In genomic region chr7:139297795-139298194, GRCh38 we compare ENCODE assay signal across 26 cellular contexts. TPM values are rescaled to one million over a fixed set of nuclear protein-coding genes. Genes with fewer than 3 reads are reported as not detected.
DNase-seq lines count a peak whose midpoint lies in the region; ATAC-seq, FAIRE-seq and TF ChIP-seq lines count a peak whose summit lies in the region.
"Had no signal": no experiment of that assay in that cellular context is flagged by ENCODE, and none has a peak within 500 bp of the region (broad histone marks: within the 10 kb centered on the region; RNA-seq: fewer than 3 reads in every experiment).

No MANE protein-coding gene starts in this region.

- peaks cover 79% of the 10 kb centered on the region for H3K4me1 ChIP-seq in HepG2 (ENCODE audit: insufficient read depth, low read length)
- peaks cover 0 to 43% (median 8%) of the 10 kb centered on the region in 4 donors for H3K4me1 ChIP-seq in right lobe of liver
- H3K4me1 ChIP-seq in endodermal cell (ENCODE audit: control insufficient read depth, insufficient read depth, low read length): peaks cover 6% of the 10 kb centered on the region
- H3K4me1 ChIP-seq in mucosa of rectum (ENCODE audit: control insufficient read depth in 2 of 2, insufficient read depth in 2 of 2, low read length in 2 of 2): peaks cover 10 to 24% of the 10 kb centered on the region in 2 donors
- H3K4me1 ChIP-seq in transverse colon: peaks cover 0 to 50% (median 26%) of the 10 kb centered on the region in 4 donors
- H3K4me1 ChIP-seq: right atrium auricular region, spleen had no signal

- H3K27ac Mint-ChIP-seq in endodermal cell: no peak overlapping the region
- no peak overlapping the region for H3K27ac Mint-ChIP-seq in natural killer cell
- H3K27ac Mint-ChIP-seq: activated CD4-positive, alpha-beta memory T cell treated with anti-CD3 and anti-CD28 coated beads, Interleukin-2, amount 10 ng/mL, durations not matched to agents 7 days and 5 days; activated naive CD8-positive, alpha-beta T cell treated with anti-CD3 and anti-CD28 coated beads for 36 hours; CD8-positive, alpha-beta memory T cell; memory B cell; type B pancreatic cell had no signal

- H3K9me3 ChIP-seq in HepG2 (ENCODE audit: low read length): no peaks in the 10 kb centered on the region
- H3K9me3 ChIP-seq in right lobe of liver: no peaks in the 10 kb centered on the region
- H3K9me3 ChIP-seq in endodermal cell (ENCODE audit: control insufficient read depth, low read length): no peaks in the 10 kb centered on the region
- H3K9me3 ChIP-seq in mucosa of rectum (ENCODE audit: control insufficient read depth in 2 of 2, low read length in 2 of 2): no peaks in the 10 kb centered on the region
- no peaks in the 10 kb centered on the region for H3K9me3 ChIP-seq in transverse colon
- H3K9me3 ChIP-seq: HAP-1, right atrium auricular region, spleen had no signal

- no peak overlapping the region for H2AFZ ChIP-seq in HepG2 (ENCODE audit: low read length)

- peak overlapping the region; percentile 24 for H3K27ac ChIP-seq in HepG2 (ENCODE audit: extremely low read length, insufficient read depth, low read length)
- no peak overlapping the region for H3K27ac ChIP-seq in right lobe of liver
- H3K27ac ChIP-seq in endodermal cell (ENCODE audit: low read depth, low read length): peak overlapping the region; percentile 18
- H3K27ac ChIP-seq in mucosa of rectum (ENCODE audit: low read depth in 2 of 2, low read length in 2 of 2): peak overlapping the region; percentile 61 to 67
- H3K27ac ChIP-seq in transverse colon: peak overlapping the region; percentile 45 to 74 (median 70)
- H3K27ac ChIP-seq: right atrium auricular region, RWPE1, spleen had no signal

- peak overlapping the region; percentile 47 for H3K4me2 ChIP-seq in HepG2 (ENCODE audit: low read depth, low read length)

- in situ Hi-C loops in HepG2 (cut with HindIII; ENCODE audit: extremely low pct_ligation_motif_present, low pct_unique_long_range_greater_than_20kb): no loop called here
- in situ Hi-C loops in transverse colon (cut with MboI; ENCODE audit: low pct_ligation_motif_present in 1 of 4, low pct_unique_long_range_greater_than_20kb in 1 of 4, low sequenced_read_pairs in 3 of 4): no loop called here

- POLR2A ChIA-PET in HepG2 (lab: Yijun Ruan, JAX): no interaction called here

- H3K4me1 Mint-ChIP-seq in endodermal cell: peaks cover 27% of the 10 kb centered on the region
- H3K4me1 Mint-ChIP-seq in natural killer cell: no peaks in the 10 kb centered on the region
- H3K4me1 Mint-ChIP-seq: activated CD4-positive, alpha-beta memory T cell treated with anti-CD3 and anti-CD28 coated beads, Interleukin-2, amount 10 ng/mL, durations not matched to agents 7 days and 5 days; activated naive CD8-positive, alpha-beta T cell treated with anti-CD3 and anti-CD28 coated beads for 36 hours; CD8-positive, alpha-beta memory T cell; memory B cell; naive B cell had no signal

- TF ChIP-seq CTCF in HepG2 (CRISPR knock-in tag; IDR thresholded peaks at IDR 0.05): no peak
- no peak for TF ChIP-seq CTCF in right lobe of liver (IDR thresholded peaks at IDR 0.05)
- no peak for TF ChIP-seq CTCF in endodermal cell (conservative IDR thresholded peaks at IDR 0.05)
- no peak for TF ChIP-seq CTCF in transverse colon (IDR thresholded peaks at IDR 0.05)
- no peak for TF ChIP-seq CTCF in natural killer cell (IDR thresholded peaks at IDR 0.05)

- CTCF ChIA-PET in HepG2 (lab: Yijun Ruan, JAX; ENCODE audit: low intra/inter-chr PET ratio, low total read pairs): no interaction called here

- H3K36me3 Mint-ChIP-seq in endodermal cell (ENCODE audit: low read depth): peaks cover 44% of the 10 kb centered on the region
- H3K36me3 Mint-ChIP-seq in natural killer cell: peaks cover 9% of the 10 kb centered on the region
- H3K36me3 Mint-ChIP-seq: activated naive CD8-positive, alpha-beta T cell treated with anti-CD3 and anti-CD28 coated beads for 36 hours had no signal

- no TSS peak for BruUV-seq in HepG2 (replicated peaks; lab: Mats Ljungman, UMichigan)

- no peak overlapping the region for H3K9ac ChIP-seq in HepG2 (ENCODE audit: insufficient read depth, low read depth, low read length)
- H3K9ac ChIP-seq in endodermal cell (ENCODE audit: extremely low read depth, low read length, poor library complexity, severe bottlenecking): no peak overlapping the region
- H3K9ac ChIP-seq in mucosa of rectum (ENCODE audit: low read depth in 1 of 2, low read length in 2 of 2): peak overlapping the region in 1 of 2 donors; percentile 36

- peaks cover 0 to 4% of the 10 kb centered on the region in 2 experiments; a peak in 1 of 5 replicates for H3K36me3 ChIP-seq in HepG2 (replicated peaks in 1 of 2; ENCODE audit: control insufficient read depth in 1 of 2, insufficient read depth in 2 of 2, low read length in 2 of 2)
- H3K36me3 ChIP-seq in right lobe of liver: no peaks in the 10 kb centered on the region
- peaks cover 68% of the 10 kb centered on the region for H3K36me3 ChIP-seq in endodermal cell (ENCODE audit: control insufficient read depth, insufficient read depth, low read length)
- H3K36me3 ChIP-seq in mucosa of rectum (ENCODE audit: control insufficient read depth in 2 of 2, insufficient read depth in 2 of 2, low read length in 2 of 2): peaks cover 0 to 17% of the 10 kb centered on the region in 2 donors
- peaks cover 0 to 13% (median 3%) of the 10 kb centered on the region in 4 donors for H3K36me3 ChIP-seq in transverse colon

- no peak overlapping the region for H3K4me3 Mint-ChIP-seq in endodermal cell
- no peak overlapping the region for H3K4me3 Mint-ChIP-seq in natural killer cell
- H3K4me3 Mint-ChIP-seq: activated CD4-positive, alpha-beta memory T cell treated with anti-CD3 and anti-CD28 coated beads, Interleukin-2, amount 10 ng/mL, durations not matched to agents 7 days and 5 days; activated naive CD8-positive, alpha-beta T cell treated with anti-CD3 and anti-CD28 coated beads for 36 hours; CD8-positive, alpha-beta memory T cell; memory B cell; naive B cell; type B pancreatic cell had no signal

- ATAC-seq in HepG2 (peak; percentile 25; the same call in 2 of the 3 replicates), right lobe of liver (no peak), natural killer cell (no peak)

- TF ChIP-seq EP300 in HepG2 (IDR thresholded peaks at IDR 0.05; ENCODE audit: low read depth in 2 of 2, low read length in 2 of 2): no peak
- no peak for TF ChIP-seq EP300 in HepG2 (CRISPR knock-in tag; IDR thresholded peaks at IDR 0.05; ENCODE audit: borderline replicate concordance)
- TF ChIP-seq EP300 in transverse colon (IDR thresholded peaks at IDR 0.05; ENCODE audit: low read depth): no peak

- no peak overlapping the region for H3K4me3 ChIP-seq in HepG2 (replicated peaks in 1 of 3; ENCODE audit: insufficient read depth in 1 of 3, low read depth in 2 of 3, low read length in 3 of 3)
- no peak overlapping the region for H3K4me3 ChIP-seq in right lobe of liver
- H3K4me3 ChIP-seq in endodermal cell (ENCODE audit: low read length): no peak overlapping the region
- peak overlapping the region; percentile 4 to 8 for H3K4me3 ChIP-seq in mucosa of rectum (ENCODE audit: low read length in 2 of 2)
- no peak overlapping the region for H3K4me3 ChIP-seq in transverse colon
- H3K4me3 ChIP-seq: HAP-1, right atrium auricular region, spleen had no signal

- H3K27me3 Mint-ChIP-seq in endodermal cell (ENCODE audit: insufficient read depth): no peaks in the 10 kb centered on the region
- no peaks in the 10 kb centered on the region for H3K27me3 Mint-ChIP-seq in natural killer cell (ENCODE audit: low read depth in 2 of 2)
- H3K27me3 Mint-ChIP-seq: activated CD4-positive, alpha-beta memory T cell treated with anti-CD3 and anti-CD28 coated beads, Interleukin-2, amount 10 ng/mL, durations not matched to agents 7 days and 5 days; activated naive CD8-positive, alpha-beta T cell treated with anti-CD3 and anti-CD28 coated beads for 36 hours; CD8-positive, alpha-beta memory T cell; memory B cell; naive B cell; type B pancreatic cell had no signal

- H3K9me3 Mint-ChIP-seq in endodermal cell: no peaks in the 10 kb centered on the region
- H3K9me3 Mint-ChIP-seq in natural killer cell: no peaks in the 10 kb centered on the region
- H3K9me3 Mint-ChIP-seq: activated CD4-positive, alpha-beta memory T cell treated with anti-CD3 and anti-CD28 coated beads, Interleukin-2, amount 10 ng/mL, durations not matched to agents 7 days and 5 days; activated naive CD8-positive, alpha-beta T cell treated with anti-CD3 and anti-CD28 coated beads for 36 hours; CD8-positive, alpha-beta memory T cell; memory B cell; naive B cell; type B pancreatic cell had no signal

- TF ChIP-seq POLR2A in HepG2 (IDR thresholded peaks at IDR 0.05; ENCODE audit: insufficient read depth in 1 of 2, low read depth in 2 of 2, low read length in 2 of 2): no peak
- no peak for TF ChIP-seq POLR2A in right lobe of liver (IDR thresholded peaks at IDR 0.05)
- TF ChIP-seq POLR2A in transverse colon (IDR thresholded peaks at IDR 0.05): no peak
- no peak for TF ChIP-seq POLR2A in GM12892 (IDR thresholded peaks at IDR 0.05; ENCODE audit: low read depth, low read length)

- DNase-seq in HepG2 (ENCODE audit: low spot score): peak; percentile 43
- no peak for DNase-seq in right lobe of liver
- DNase-seq in endodermal cell: no peak
- no peak for DNase-seq in transverse colon
- DNase-seq in natural killer cell: no peak
- DNase-seq in NCI-H2227 treated with DMSO at 0.1 percent for 48 hours (lab: John Stamatoyannopoulos, UW): no peak
- DNase-seq in GM12892 (ENCODE audit: insufficient read length): no peak
- DNase-seq: activated CD4-positive, alpha-beta memory T cell treated with anti-CD3 and anti-CD28 coated beads, Interleukin-2, amount 10 ng/mL, durations not matched to agents 7 days and 5 days; activated CD4-positive, CD25-positive, alpha-beta regulatory T cell; activated effector memory CD4-positive, alpha-beta T cell treated with Interleukin-2 at 50 U/mL for 16 hours; activated naive CD8-positive, alpha-beta T cell treated with anti-CD3 and anti-CD28 coated beads for 36 hours; CD8-positive, alpha-beta memory T cell; KG1; naive B cell; NCI-H1417; NCI-H2081 treated with DMSO at 0.1 percent for 48 hours; spleen; T-helper 1 cell had no signal

- H3K27me3 ChIP-seq in HepG2 (ENCODE audit: control insufficient read depth in 1 of 2, insufficient read depth in 2 of 2, low read length in 2 of 2) (no peaks in the 10 kb centered on the region), right lobe of liver (no peaks in the 10 kb centered on the region), endodermal cell (ENCODE audit: control insufficient read depth, insufficient read depth, low read length, poor library complexity, severe bottlenecking) (no peaks in the 10 kb centered on the region), mucosa of rectum (ENCODE audit: control insufficient read depth in 2 of 2, insufficient read depth in 2 of 2, low read length in 2 of 2) (no peaks in the 10 kb centered on the region), transverse colon (no peaks in the 10 kb centered on the region)
- H3K27me3 ChIP-seq: right atrium auricular region, spleen had no signal

- H3K79me2 ChIP-seq in HepG2 (ENCODE audit: insufficient read depth, low read length): no peaks in the 10 kb centered on the region

- peak; percentile 73 for FAIRE-seq in HepG2 (lab: Jason Lieb, UNC)
- no peak for FAIRE-seq in GM12892 (lab: Jason Lieb, UNC)
- FAIRE-seq: A204.1, G401.6 had no signal

- no peaks in the 10 kb centered on the region for H4K20me1 ChIP-seq in HepG2 (ENCODE audit: insufficient read depth, low read length)

- intact Hi-C loops in HepG2 (cut with micrococcal nuclease; ENCODE audit: unreplicated experiment) (no loop called here), right lobe of liver (cut with DNase I) (no loop called here), transverse colon (cut with DNase I; ENCODE audit: low total_unique reads) (no loop called here), natural killer cell (cut with micrococcal nuclease) (no loop called here)

- TF ChIP-seq RAD21 in HepG2 (CRISPR knock-in tag; IDR thresholded peaks at IDR 0.05): no peak

- WGBS in HepG2 (ENCODE audit: low lambda C conversion rate): 14% methylated on average over 6 of the region's 6 CpGs
- 46% methylated on average over 6 of the region's 6 CpGs for WGBS in right lobe of liver (ENCODE audit: insufficient coverage, low coverage, low lambda C conversion rate, missing lambda C conversion rate)
- WGBS in endodermal cell (ENCODE audit: insufficient coverage in 1 of 2, insufficient read length in 1 of 2), 2 experiments: 88 to 89% methylated on average over 6 of the region's 6 CpGs
- 31 to 36% methylated on average over 6 of the region's 6 CpGs for WGBS in transverse colon (ENCODE audit: low coverage in 1 of 2), 2 donors

RNA-seq across cellular contexts. Expression of gene FMC1, which starts 43.3 kb away (rescaled TPM):
- total RNA-seq in HepG2 (2016; rRNA removed; fragmentation: Illumina TruSeq; extraction: Trizol): 50.7 and 59.2 TPM in 2 replicates
- 9.0 and 17.2 TPM in 2 replicates for total RNA-seq in HepG2 (2016; cell fraction: cytosol; rRNA removed; fragmentation: Illumina TruSeq; extraction: Trizol; ENCODE audit: low read depth)
- 53.0 and 54.3 TPM in 2 replicates for total RNA-seq in HepG2 (2016; cell fraction: insoluble cytoplasmic fraction; rRNA removed; fragmentation: Illumina TruSeq; extraction: Trizol)
- total RNA-seq in HepG2 (2016; cell fraction: membrane; rRNA removed; fragmentation: Illumina TruSeq; extraction: Trizol): 10.5 and 14.1 TPM in 2 replicates
- 17.0 and 26.9 TPM in 2 replicates for total RNA-seq in HepG2 (2016; cell fraction: nucleus; rRNA removed; fragmentation: Illumina TruSeq; extraction: Trizol)
- polyA plus RNA-seq in HepG2 (2011; rRNA removed): 37.3 and 39.2 TPM in 2 replicates
- polyA plus RNA-seq in HepG2 (2011; cell fraction: cytosol; rRNA removed): 39.8 and 50.1 TPM in 2 replicates
- 10.2 and 10.4 TPM in 2 replicates for polyA plus RNA-seq in HepG2 (2011; cell fraction: nucleus; rRNA removed)
- 27.8 and 33.2 TPM in 2 replicates for polyA plus RNA-seq in HepG2 (2012)
- 6.3 and 9.9 TPM in 2 replicates for polyA plus RNA-seq in HepG2 (2016; cell fraction: cytosol; fragmentation: Illumina TruSeq; extraction: Trizol; ENCODE audit: low read depth)
- polyA plus RNA-seq in HepG2 (2016; cell fraction: insoluble cytoplasmic fraction; fragmentation: Illumina TruSeq; extraction: Trizol; ENCODE audit: low read depth): 35.3 and 35.8 TPM in 2 replicates
- 7.3 and 7.8 TPM in 2 replicates for polyA plus RNA-seq in HepG2 (2016; cell fraction: membrane; fragmentation: Illumina TruSeq; extraction: Trizol; ENCODE audit: low read depth)
- polyA plus RNA-seq in HepG2 (2016; cell fraction: nucleus; fragmentation: Illumina TruSeq; extraction: Trizol; ENCODE audit: insufficient read depth, low read depth): 19.2 and 21.0 TPM in 2 replicates
- 14.9 and 26.4 TPM in 2 replicates for polyA minus RNA-seq in HepG2 (2011; rRNA and poly(A)+ RNA removed; ENCODE audit: low replicate concordance)
- polyA minus RNA-seq in HepG2 (2011; cell fraction: cytosol; rRNA and poly(A)+ RNA removed): 3.2 and 3.4 TPM in 2 replicates
- 4.1 TPM in 2 replicates for polyA minus RNA-seq in HepG2 (2011; cell fraction: nucleus; rRNA and poly(A)+ RNA removed)
- 10 to 100 TPM in 2 of 6 experiments, 1 to 10 TPM in 4; 4.4 to 17.7 (median 6.2) TPM for total RNA-seq in right lobe of liver
- total RNA-seq in endodermal cell: 10 to 100 TPM; 10.8 to 17.1 TPM
- 40.8 TPM for polyA plus RNA-seq in endodermal cell (2013, experiment 1 of 2)
- 40.9 TPM for polyA plus RNA-seq in endodermal cell (2013, experiment 2 of 2)
- 10 to 100 TPM in 1 of 4 donors, 1 to 10 TPM in 1, not detected in 2; 7.3 to 21.6 TPM for total RNA-seq in transverse colon
- 1 to 10 TPM; 5.1 to 7.2 (median 6.9) TPM for total RNA-seq in natural killer cell
- polyA plus RNA-seq in GM12892 (2012; ENCODE audit: missing spikeins): 12.6 TPM

Comparison
In these comparisons a context has a peak if more than half of its experiments do, and no peak if none do; other contexts are left out.
1. H3K27ac ChIP-seq: peak in HepG2 (single experiment), endodermal cell (single experiment), mucosa of rectum (2 of 2) and transverse colon (4 of 4); none in right lobe of liver (0 of 3).
2. H3K4me3 ChIP-seq: peak in mucosa of rectum (2 of 2); none in HepG2 (0 of 3), right lobe of liver (0 of 3), endodermal cell (single experiment) and transverse colon (0 of 4).